Comparison of ENCODE assay signal across 8 cellular contexts in the genomic region with DNA sequence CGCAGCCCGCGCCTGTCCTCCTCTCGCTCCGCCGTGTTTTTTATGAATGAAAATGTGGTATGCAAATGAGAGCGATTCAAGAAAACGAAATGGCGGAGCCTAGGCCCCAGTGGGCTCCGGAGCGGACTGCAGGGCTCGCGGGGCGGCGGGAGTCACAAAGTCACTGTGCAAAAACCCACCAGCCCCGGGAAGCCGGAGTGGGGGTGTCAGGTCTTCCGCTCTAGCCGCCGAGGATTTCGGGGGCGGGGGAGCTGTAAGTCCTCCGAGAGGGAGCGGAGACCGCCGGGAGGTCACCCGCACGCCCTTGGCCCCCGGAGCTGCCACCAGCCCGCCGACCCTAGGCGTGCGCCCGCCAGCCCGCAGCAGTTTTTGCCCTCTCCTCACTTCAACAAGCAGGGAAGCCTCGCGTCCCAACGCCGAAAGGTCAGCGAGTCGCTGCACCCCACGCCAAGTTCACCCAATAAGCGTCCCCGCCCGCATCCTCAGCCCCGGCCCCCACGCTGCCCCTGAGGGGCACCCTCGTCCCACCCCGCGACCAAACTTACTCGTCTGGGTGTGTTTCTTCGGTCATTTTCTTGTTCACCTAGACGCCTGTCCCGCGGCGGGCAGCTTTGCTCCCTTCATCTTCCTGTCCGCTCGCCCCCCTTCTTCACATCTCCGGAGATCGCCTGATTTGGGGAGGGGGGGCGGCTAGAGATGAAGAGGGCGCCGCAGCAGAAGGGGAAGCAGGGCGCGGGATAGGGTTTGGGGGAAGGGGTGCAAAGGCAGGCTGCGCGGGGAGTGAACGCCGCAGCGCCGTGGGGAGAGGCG. TPM values are rescaled to one million over a fixed set of nuclear protein-coding genes. Genes with fewer than 3 reads are reported as not detected.
DNase-seq lines count a peak whose midpoint lies in the region; ATAC-seq and TF ChIP-seq lines count a peak whose summit lies in the region.

No MANE protein-coding gene starts in this region.

- in situ Hi-C loops in KBM-7 (cut with MboI; ENCODE audit: low pct_unique_long_range_greater_than_20kb, low sequenced_read_pairs) = no loop called here
- in situ Hi-C loops in astrocyte of the spinal cord (cut with HindIII; ENCODE audit: low sequenced_read_pairs) = no loop called here
- in situ Hi-C loops in gastrocnemius medialis (cut with MboI; ENCODE audit: low sequenced_read_pairs in 4 of 4) = loop anchor here in 3 of 4 donors (10.0 to 25.0 kb wide), 3 partner anchors 169 to 369 kb away; a partner anchor contains a TSS

- peak overlapping the region; percentile 82 to 89 (median 87) for H3K4me3 Mint-ChIP-seq in T-cell

- POLR2A ChIA-PET in T-cell (lab: Charles Lee) = interaction anchor here in 1 of 2 donors (0.7 kb wide), 1 partner anchor 302 kb away, joined by 4 read pairs; a partner anchor contains a TSS

- H3K4me2 ChIP-seq in DND-41 (ENCODE audit: insufficient read depth, low read length) = peak overlapping the region; percentile 78

- H3K36me3 ChIP-seq in DND-41 (ENCODE audit: insufficient read depth, low read length) = peaks cover 16% of the 10 kb centered on the region
- no peaks in the 10 kb centered on the region for H3K36me3 ChIP-seq in iPS DF 6.9 (ENCODE audit: control insufficient read depth, insufficient read depth, low read length)
- H3K36me3 ChIP-seq in gastrocnemius medialis = no peaks in the 10 kb centered on the region

- no CpG with 5 or more reads among the region's 72 CpGs for WGBS in iPS DF 6.9 (ENCODE audit: insufficient coverage, insufficient read length)

- H3K79me2 ChIP-seq in DND-41 (ENCODE audit: insufficient read depth, low read length) = peaks cover 68% of the 10 kb centered on the region

- no peaks in the 10 kb centered on the region for H3K9me3 Mint-ChIP-seq in T-cell

- TF ChIP-seq CTCF in DND-41 (IDR thresholded peaks at IDR 0.05; ENCODE audit: borderline replicate concordance, extremely low read depth, low read length, poor library complexity, severe bottlenecking) (no peak), astrocyte of the spinal cord (IDR thresholded peaks at IDR 0.05; ENCODE audit: low read depth, low read length) (no peak), gastrocnemius medialis (IDR thresholded peaks at IDR 0.05 in 4 of 5, conservative IDR thresholded peaks at IDR 0.05 in 1 of 5) (no peak)

- intact Hi-C loops in gastrocnemius medialis (cut with DNase I; ENCODE audit: low total_unique reads) = loop anchor here (1.0 to 10.0 kb wide), 9 partner anchors 59 to 1003 kb away; a partner anchor contains a TSS

- ATAC-seq in DND-41 (ENCODE audit: insufficient read depth, low read depth) = peak; percentile 32
- ATAC-seq in GM21528 (IDR thresholded peaks at IDR 0.05; ENCODE audit: low FRiP score, unreplicated experiment) = peak; percentile 37
- ATAC-seq in T-cell (replicated peaks in 1 of 4) = peak; percentile 42 to 63 (median 47)
- no peak for ATAC-seq in gastrocnemius medialis

- H3K9me3 ChIP-seq in DND-41 (ENCODE audit: insufficient read depth, low read length, severe bottlenecking) (no peaks in the 10 kb centered on the region), iPS DF 6.9 (ENCODE audit: control insufficient read depth, insufficient read depth, low read length) (no peaks in the 10 kb centered on the region), gastrocnemius medialis (no peaks in the 10 kb centered on the region)

- peak overlapping the region; percentile 72 for H2AFZ ChIP-seq in DND-41 (ENCODE audit: low read depth, low read length)

- CTCF ChIA-PET in T-cell (lab: Charles Lee) = interaction anchor here in 1 of 2 donors (0.9 kb wide), 1 partner anchor 154 kb away, joined by 7 read pairs; no protein-coding TSS in a partner anchor

- no peak overlapping the region for H3K27ac Mint-ChIP-seq in T-cell

- H3K4me3 ChIP-seq in DND-41 (ENCODE audit: low read depth in 1 of 2, low read length in 2 of 2) (peak overlapping the region; percentile 81 to 83), astrocyte of the spinal cord (ENCODE audit: low read depth, low read length) (peak overlapping the region; percentile 91), iPS DF 6.9 (ENCODE audit: low read length) (peak overlapping the region; percentile 88), gastrocnemius medialis (peak overlapping the region; percentile 79 to 88 (median 84))

- TF ChIP-seq POLR2A in gastrocnemius medialis (IDR thresholded peaks at IDR 0.05) = no peak

- H3K36me3 Mint-ChIP-seq in T-cell = no peaks in the 10 kb centered on the region

- H3K4me1 Mint-ChIP-seq in T-cell = peaks cover 12 to 18% (median 15%) of the 10 kb centered on the region in 3 donors

- peak; percentile 73 for DNase-seq in DND-41
- peak; percentile 57 for DNase-seq in KBM-7
- peak in 25 of 34 experiments; percentile 12 to 55 (median 31) for DNase-seq in T-cell
- DNase-seq in astrocyte of the spinal cord (ENCODE audit: low read depth, low spot score) = peak; percentile 41
- no peak for DNase-seq in iPS DF 6.9 (ENCODE audit: low read depth, low spot score)
- peak in 1 of 2 donors; percentile 15 for DNase-seq in gastrocnemius medialis
- DNase-seq in iPS-NIHi7 (ENCODE audit: extremely low spot score) = no peak

- H3K4me1 ChIP-seq in DND-41 (ENCODE audit: insufficient read depth, low read length) (peaks cover 62% of the 10 kb centered on the region), iPS DF 6.9 (ENCODE audit: control insufficient read depth, insufficient read depth, low read length) (peaks cover 4% of the 10 kb centered on the region; the same call in 1 of the 2 replicates), gastrocnemius medialis (peaks cover 14 to 23% of the 10 kb centered on the region in 2 donors)

- peak overlapping the region; percentile 83 for H3K9ac ChIP-seq in DND-41 (ENCODE audit: low read depth, low read length)

- H3K27ac ChIP-seq in DND-41 (ENCODE audit: low read length) (peak overlapping the region; percentile 84), iPS DF 6.9 (ENCODE audit: low read length) (no peak overlapping the region), gastrocnemius medialis (peak overlapping the region; percentile 75 to 88 (median 84))

- peaks cover 9% of the 10 kb centered on the region for H3K27me3 ChIP-seq in DND-41 (ENCODE audit: insufficient read depth, low read length, poor library complexity)
- H3K27me3 ChIP-seq in iPS DF 6.9 (ENCODE audit: control insufficient read depth, insufficient read depth, low read length) = peaks cover 12% of the 10 kb centered on the region; the same call in 1 of the 2 replicates
- no peaks in the 10 kb centered on the region for H3K27me3 ChIP-seq in gastrocnemius medialis

- H4K20me1 ChIP-seq in DND-41 (ENCODE audit: insufficient read depth, low read length) = peaks cover 31% of the 10 kb centered on the region

- peaks cover 11 to 26% of the 10 kb centered on the region in 2 donors for H3K27me3 Mint-ChIP-seq in T-cell

RNA-seq across cellular contexts. Expression of a gene that starts 0.8 kb away (rescaled TPM):
- total RNA-seq in T-cell = 1 to 10 TPM in 3 of 5 donors, under 1 TPM in 2; 0.73 to 3.2 (median 1.2) TPM
- 10 to 100 TPM in 1 of 4 donors, 1 to 10 TPM in 3; 4.1 to 12.5 (median 7.4) TPM for total RNA-seq in gastrocnemius medialis

Comparison
In these comparisons a context has a peak if more than half of its experiments do, and no peak if none do; other contexts are left out.
1. ATAC-seq: peak in DND-41 (single experiment), GM21528 (single experiment) and T-cell (4 of 4); none in gastrocnemius medialis (0 of 2).
2. DNase-seq: peak in DND-41 (single experiment), KBM-7 (single experiment), T-cell (25 of 34) and astrocyte of the spinal cord (single experiment); none in iPS DF 6.9 (single experiment) and iPS-NIHi7 (single experiment).
3. in situ Hi-C loops: an anchor here in gastrocnemius medialis (10.0 to 25.0 kb wide); none called in KBM-7 and astrocyte of the spinal cord.
4. Peak in every context shown above with its lines, with median percentiles within 50 percentile points of each other: H3K4me3 ChIP-seq.